23 cellular contexts compared by ENCODE assay signal in the genomic region with DNA sequence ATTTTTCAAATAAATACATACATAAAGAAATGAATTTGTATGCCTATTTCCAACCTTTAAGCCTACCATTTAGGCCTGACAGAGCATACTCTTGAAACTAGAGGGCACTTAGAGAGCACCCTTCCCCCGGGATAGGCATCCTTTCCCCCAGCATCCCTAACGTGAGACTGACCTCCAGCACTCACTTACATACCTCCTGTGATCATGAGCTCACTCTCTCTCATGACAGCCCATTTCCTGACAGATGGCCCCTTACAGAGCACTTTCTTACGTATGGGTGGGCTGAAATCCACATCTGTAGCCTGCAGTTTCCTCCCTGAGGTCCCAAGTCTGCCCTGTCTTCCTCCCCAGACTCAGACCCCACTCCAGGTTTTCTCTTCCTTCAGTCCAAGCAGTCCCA. TPM values are rescaled to one million over a fixed set of nuclear protein-coding genes. Genes with fewer than 3 reads are reported as not detected.
DNase-seq lines count a peak whose midpoint lies in the region; FAIRE-seq and TF ChIP-seq lines count a peak whose summit lies in the region.
"Had no signal": no experiment of that assay in that cellular context is flagged by ENCODE, and none has a peak within 500 bp of the region (broad histone marks: within the 10 kb centered on the region; RNA-seq: fewer than 3 reads in every experiment).

No MANE protein-coding gene starts in this region.

- WGBS in neuronal stem cell (ENCODE audit: extremely low coverage in 2 of 2, insufficient read length in 2 of 2, insufficient replicate concordance in 1 of 2), 2 donors: no CpG with 5 or more reads among the region's 3 CpGs

- H3K27me3 ChIP-seq in colonic mucosa: peaks cover 3% of the 10 kb centered on the region
- peaks cover 9 to 35% (median 11%) of the 10 kb centered on the region in 3 experiments for H3K27me3 ChIP-seq in neuronal stem cell (ENCODE audit: control insufficient read depth in 3 of 3, insufficient read depth in 3 of 3, low read depth in 1 of 3, low read length in 3 of 3)

- H3K79me1 ChIP-seq in neuronal stem cell (ENCODE audit: low read depth, low read length): no peaks in the 10 kb centered on the region

- H4K8ac ChIP-seq in neuronal stem cell (ENCODE audit: low read depth, low read length): no peak overlapping the region

- intact Hi-C loops in colonic mucosa (cut with DNase I): no loop called here

- H2AK5ac ChIP-seq in neuronal stem cell (ENCODE audit: low read depth, low read length): no peak overlapping the region

- H3K4ac ChIP-seq in neuronal stem cell (ENCODE audit: low read length): no peak overlapping the region

- peaks cover 20% of the 10 kb centered on the region for H3K27me3 Mint-ChIP-seq in activated naive CD4-positive, alpha-beta T cell treated with anti-CD3 and anti-CD28 coated beads, Interleukin-2, amount 50 U/mL, for 24 hours
- H3K27me3 Mint-ChIP-seq in activated naive CD4-positive, alpha-beta T cell treated with anti-CD3 and anti-CD28 coated beads, Interleukin-2, amount 10 ng/mL, durations not matched to agents 7 days and 5 days: peaks cover 62% of the 10 kb centered on the region
- H3K27me3 Mint-ChIP-seq in type B pancreatic cell: peaks cover 45% of the 10 kb centered on the region

- no peak overlapping the region for H2BK120ac ChIP-seq in neuronal stem cell (ENCODE audit: low read depth, low read length)

- no peaks in the 10 kb centered on the region for H3K36me3 ChIP-seq in colonic mucosa
- no peaks in the 10 kb centered on the region for H3K36me3 ChIP-seq in neuronal stem cell (replicated peaks in 1 of 2; ENCODE audit: control insufficient read depth in 2 of 2, insufficient read depth in 2 of 2, low read length in 2 of 2)

- no peak overlapping the region for H4K91ac ChIP-seq in neuronal stem cell (ENCODE audit: low read depth, low read length, poor library complexity)

- no peak overlapping the region for H2BK12ac ChIP-seq in neuronal stem cell (ENCODE audit: low read length)

- no peak overlapping the region for H3K4me3 Mint-ChIP-seq in activated naive CD4-positive, alpha-beta T cell treated with anti-CD3 and anti-CD28 coated beads, Interleukin-2, amount 50 U/mL, for 24 hours
- H3K4me3 Mint-ChIP-seq in activated naive CD4-positive, alpha-beta T cell treated with anti-CD3 and anti-CD28 coated beads, Interleukin-2, amount 10 ng/mL, durations not matched to agents 7 days and 5 days: no peak overlapping the region
- peak overlapping the region; percentile 15 for H3K4me3 Mint-ChIP-seq in type B pancreatic cell
- H3K4me3 Mint-ChIP-seq: CD4-positive, alpha-beta memory T cell; natural killer cell treated with Interleukin-12 subunit alpha and Interleukin-12 subunit beta and Interleukin-15 and Interleukin-18, amount 100 ng/mL, for 72 hours; stimulated activated effector memory CD8-positive, alpha-beta T cell treated with anti-CD3 and anti-CD28 coated beads, Interleukin-12 subunit alpha, Interleukin-12 subunit beta, amount 100 ng/mL, for 72 hours had no signal

- H3K9ac ChIP-seq in colonic mucosa (ENCODE audit: low read depth in 2 of 2, low read length in 2 of 2) (peak overlapping the region in 1 of 2 donors; percentile 73), neuronal stem cell (ENCODE audit: low read depth, low read length, poor library complexity) (no peak overlapping the region)
- H3K9ac ChIP-seq: SK-N-SH had no signal

- H2BK5ac ChIP-seq in neuronal stem cell (ENCODE audit: low read length): no peak overlapping the region

- peak overlapping the region; percentile 49 for H2AFZ ChIP-seq in neuronal stem cell (ENCODE audit: low read length)

- FAIRE-seq in GM12892 (lab: Jason Lieb, UNC): no peak
- FAIRE-seq: A204.1 had no signal

- no peak overlapping the region for H3K4me2 ChIP-seq in neuronal stem cell (ENCODE audit: insufficient read depth, low read length, poor library complexity, severe bottlenecking)
- H3K4me2 ChIP-seq: SK-N-SH had no signal

- H3K9me3 ChIP-seq in colonic mucosa (no peaks in the 10 kb centered on the region), neuronal stem cell (replicated peaks in 1 of 2; ENCODE audit: control insufficient read depth in 2 of 2, insufficient read depth in 1 of 2, low read depth in 1 of 2, low read length in 2 of 2) (no peaks in the 10 kb centered on the region)
- H3K9me3 ChIP-seq: SK-N-SH had no signal

- no peak overlapping the region for H2BK15ac ChIP-seq in neuronal stem cell (ENCODE audit: low read length)

- H3K4me1 ChIP-seq in colonic mucosa (peaks cover 20% of the 10 kb centered on the region), neuronal stem cell (ENCODE audit: control insufficient read depth in 2 of 2, insufficient read depth in 1 of 2, low read depth in 1 of 2, low read length in 2 of 2) (peaks cover 14% of the 10 kb centered on the region in 2 donors)

- H3K27ac Mint-ChIP-seq in activated naive CD4-positive, alpha-beta T cell treated with anti-CD3 and anti-CD28 coated beads, Interleukin-2, amount 50 U/mL, for 24 hours: peak overlapping the region; percentile 3
- H3K27ac Mint-ChIP-seq in activated naive CD4-positive, alpha-beta T cell treated with anti-CD3 and anti-CD28 coated beads, Interleukin-2, amount 10 ng/mL, durations not matched to agents 7 days and 5 days: no peak overlapping the region
- H3K27ac Mint-ChIP-seq in type B pancreatic cell: peak overlapping the region; percentile 13
- H3K27ac Mint-ChIP-seq: CD4-positive, alpha-beta memory T cell; natural killer cell treated with Interleukin-12 subunit alpha and Interleukin-12 subunit beta and Interleukin-15 and Interleukin-18, amount 100 ng/mL, for 72 hours had no signal

- H3K4me1 Mint-ChIP-seq in activated naive CD4-positive, alpha-beta T cell treated with anti-CD3 and anti-CD28 coated beads, Interleukin-2, amount 50 U/mL, for 24 hours: no peaks in the 10 kb centered on the region
- no peaks in the 10 kb centered on the region for H3K4me1 Mint-ChIP-seq in activated naive CD4-positive, alpha-beta T cell treated with anti-CD3 and anti-CD28 coated beads, Interleukin-2, amount 10 ng/mL, durations not matched to agents 7 days and 5 days
- H3K4me1 Mint-ChIP-seq in type B pancreatic cell (ENCODE audit: unreplicated experiment): peaks cover 64% of the 10 kb centered on the region
- H3K4me1 Mint-ChIP-seq: CD4-positive, alpha-beta memory T cell had no signal

- H3K9me3 Mint-ChIP-seq in activated naive CD4-positive, alpha-beta T cell treated with anti-CD3 and anti-CD28 coated beads, Interleukin-2, amount 50 U/mL, for 24 hours: no peaks in the 10 kb centered on the region
- H3K9me3 Mint-ChIP-seq in activated naive CD4-positive, alpha-beta T cell treated with anti-CD3 and anti-CD28 coated beads, Interleukin-2, amount 10 ng/mL, durations not matched to agents 7 days and 5 days: no peaks in the 10 kb centered on the region
- H3K9me3 Mint-ChIP-seq in type B pancreatic cell: no peaks in the 10 kb centered on the region
- H3K9me3 Mint-ChIP-seq: CD4-positive, alpha-beta memory T cell; natural killer cell treated with Interleukin-12 subunit alpha and Interleukin-12 subunit beta and Interleukin-15 and Interleukin-18, amount 100 ng/mL, for 72 hours; stimulated activated effector memory CD8-positive, alpha-beta T cell treated with anti-CD3 and anti-CD28 coated beads, Interleukin-12 subunit alpha, Interleukin-12 subunit beta, amount 100 ng/mL, for 72 hours had no signal

- H3K14ac ChIP-seq in neuronal stem cell (ENCODE audit: low read length): no peak overlapping the region

- no peak overlapping the region for H3K18ac ChIP-seq in neuronal stem cell (ENCODE audit: low read length)

- no peak for TF ChIP-seq POLR2A in GM12892 (IDR thresholded peaks at IDR 0.05; ENCODE audit: low read depth, low read length)

- H3K27ac ChIP-seq in colonic mucosa: peak overlapping the region; percentile 89
- no peak overlapping the region for H3K27ac ChIP-seq in neuronal stem cell (replicated peaks; ENCODE audit: low read length)
- H3K27ac ChIP-seq: HL-60 had no signal

- no peak overlapping the region for H3K23ac ChIP-seq in neuronal stem cell (ENCODE audit: low read depth, low read length, poor library complexity)

- CTCF ChIA-PET in activated naive CD4-positive, alpha-beta T cell treated with anti-CD3 and anti-CD28 coated beads, Interleukin-2, amount 10 ng/mL, durations not matched to agents 7 days and 5 days (lab: Charles Lee): interaction anchor here (0.9 to 2.8 kb wide), 3 partner anchors 12 to 272 kb away, joined by 3 to 9 read pairs (median 5); no protein-coding TSS in a partner anchor

- DNase-seq in activated naive CD4-positive, alpha-beta T cell treated with anti-CD3 and anti-CD28 coated beads, Interleukin-2, amount 10 ng/mL, durations not matched to agents 7 days and 5 days: no peak
- DNase-seq in colonic mucosa: no peak
- no peak for DNase-seq in neuronal stem cell (ENCODE audit: low spot score)
- no peak for DNase-seq in type B pancreatic cell (ENCODE audit: extremely low spot score, unreplicated experiment)
- DNase-seq in iPS-NIHi11 (ENCODE audit: low spot score): no peak
- DNase-seq in NCI-H510A (lab: John Stamatoyannopoulos, UW): no peak
- DNase-seq in GM12892 (ENCODE audit: insufficient read length): no peak
- DNase-seq: activated CD4-positive, alpha-beta T cell treated with anti-CD3 and anti-CD28 coated beads, Interleukin-2, amount 50 U/mL, for 48 hours; anterior cingulate cortex; CD4-positive, alpha-beta memory T cell; dorsolateral prefrontal cortex; EL; NCI-H1436; SK-N-SH had no signal

- TF ChIP-seq CTCF in colonic mucosa (IDR thresholded peaks at IDR 0.05) (no peak), type B pancreatic cell (conservative IDR thresholded peaks at IDR 0.05) (no peak)

- H3K4me3 ChIP-seq in colonic mucosa (no peak overlapping the region), neuronal stem cell (ENCODE audit: low read length in 2 of 2) (no peak overlapping the region)
- H3K4me3 ChIP-seq: dorsolateral prefrontal cortex had no signal

- H3K36me3 Mint-ChIP-seq in activated naive CD4-positive, alpha-beta T cell treated with anti-CD3 and anti-CD28 coated beads, Interleukin-2, amount 50 U/mL, for 24 hours: no peaks in the 10 kb centered on the region
- no peaks in the 10 kb centered on the region for H3K36me3 Mint-ChIP-seq in activated naive CD4-positive, alpha-beta T cell treated with anti-CD3 and anti-CD28 coated beads, Interleukin-2, amount 10 ng/mL, durations not matched to agents 7 days and 5 days
- no peaks in the 10 kb centered on the region for H3K36me3 Mint-ChIP-seq in type B pancreatic cell
- H3K36me3 Mint-ChIP-seq: CD4-positive, alpha-beta memory T cell; natural killer cell treated with Interleukin-12 subunit alpha and Interleukin-12 subunit beta and Interleukin-15 and Interleukin-18, amount 100 ng/mL, for 72 hours; stimulated activated effector memory CD8-positive, alpha-beta T cell treated with anti-CD3 and anti-CD28 coated beads, Interleukin-12 subunit alpha, Interleukin-12 subunit beta, amount 100 ng/mL, for 72 hours had no signal

RNA-seq across cellular contexts. Expression of gene CDX1, which starts 2.4 kb away (rescaled TPM):
- total RNA-seq in colonic mucosa: 100 to 1,000 TPM; 299 to 498 TPM
- polyA plus RNA-seq in neuronal stem cell (2013, experiment 1 of 2): 0.10 TPM
- polyA plus RNA-seq in neuronal stem cell (2013, experiment 2 of 2): 0.10 TPM
- total RNA-seq in type B pancreatic cell (ENCODE audit: low replicate concordance): 5.0 and 13.4 TPM in 2 replicates
- polyA plus RNA-seq in GM12892 (2012; ENCODE audit: missing spikeins): not detected
- total RNA-seq: CD4-positive, alpha-beta memory T cell; liver; natural killer cell treated with Interleukin-12 subunit alpha and Interleukin-12 subunit beta and Interleukin-15 and Interleukin-18, amount 100 ng/mL, for 72 hours; NCI-H460; OCI-LY7; sciatic nerve had no signal
- polyA plus RNA-seq: CD4-positive, alpha-beta memory T cell; liver had no signal

RNA-seq across cellular contexts. Expression of gene PDGFRB, which starts 8.6 kb away (rescaled TPM):
- total RNA-seq in colonic mucosa (10 to 100 TPM in 1 of 2 donors, 1 to 10 TPM in 1; 8.6 to 18.1 TPM), type B pancreatic cell (ENCODE audit: low replicate concordance) (3.3 and 74.8 TPM in 2 replicates)
- polyA plus RNA-seq in neuronal stem cell (2013, experiment 1 of 2): 11.0 TPM
- polyA plus RNA-seq in neuronal stem cell (2013, experiment 2 of 2): 11.2 TPM
- 0.89 TPM for polyA plus RNA-seq in GM12892 (2012; ENCODE audit: missing spikeins)
- total RNA-seq: CD4-positive, alpha-beta memory T cell had no signal
- polyA plus RNA-seq: CD4-positive, alpha-beta memory T cell had no signal

RNA-seq across cellular contexts. Expression of gene SLC6A7, which starts 25.7 kb away (rescaled TPM):
- 10 to 100 TPM in 1 of 2 donors, 1 to 10 TPM in 1; 5.0 to 24.9 TPM for total RNA-seq in colonic mucosa
- not detected for polyA plus RNA-seq in neuronal stem cell (2013, experiment 1 of 2)
- polyA plus RNA-seq in neuronal stem cell (2013, experiment 2 of 2): 0.01 TPM
- 0.10 and 0.38 TPM in 2 replicates for total RNA-seq in type B pancreatic cell (ENCODE audit: low replicate concordance)
- polyA plus RNA-seq in GM12892 (2012; ENCODE audit: missing spikeins): 0.32 TPM
- total RNA-seq: CD4-positive, alpha-beta memory T cell; liver; natural killer cell treated with Interleukin-12 subunit alpha and Interleukin-12 subunit beta and Interleukin-15 and Interleukin-18, amount 100 ng/mL, for 72 hours; OCI-LY7; sciatic nerve had no signal
- polyA plus RNA-seq: CD4-positive, alpha-beta memory T cell; liver; SK-N-SH had no signal

Comparison
In these comparisons a context has a peak if more than half of its experiments do, and no peak if none do; other contexts are left out.
1. RNA of gene CDX1, which starts 2.4 kb away (total RNA-seq): 299 to 498 TPM in colonic mucosa; 5.0 to 13.4 TPM in type B pancreatic cell; every median in the first group is over 10 times any median in the second.